Comparison of ENCODE assay signal across 9 cellular contexts in the genomic region with DNA sequence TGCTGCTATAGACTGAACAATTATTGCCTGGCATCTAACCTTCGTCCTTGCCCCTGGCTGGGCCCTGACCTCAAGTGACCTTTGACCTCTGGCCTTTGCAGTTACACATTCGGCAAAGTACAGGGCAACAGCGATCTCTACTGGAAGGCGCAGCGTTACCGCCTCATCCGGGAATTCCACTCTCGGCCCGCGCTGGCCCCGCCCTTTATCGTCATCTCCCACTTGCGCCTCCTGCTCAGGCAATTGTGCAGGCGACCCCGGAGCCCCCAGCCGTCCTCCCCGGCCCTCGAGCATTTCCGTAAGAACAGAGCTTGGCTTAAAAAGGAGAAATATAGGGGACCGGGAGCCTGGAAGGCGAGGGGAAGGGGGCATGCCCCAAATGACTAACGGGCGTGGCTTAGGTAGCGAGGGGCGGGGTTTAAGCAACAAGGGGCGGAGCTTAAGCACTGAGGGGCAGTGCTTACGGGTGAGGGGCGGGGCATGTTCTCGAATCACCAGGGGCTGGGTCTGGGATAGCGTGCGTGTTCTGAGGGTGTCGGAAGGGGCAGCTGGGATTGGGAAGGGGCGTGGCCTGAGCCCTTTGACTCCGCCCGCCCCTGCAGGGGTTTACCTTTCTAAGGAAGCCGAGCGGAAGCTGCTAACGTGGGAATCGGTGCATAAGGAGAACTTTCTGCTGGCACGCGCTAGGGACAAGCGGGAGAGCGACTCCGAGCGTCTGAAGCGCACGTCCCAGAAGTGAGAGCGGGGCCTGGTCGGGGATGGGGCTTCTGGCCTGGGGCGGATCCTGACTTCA. TPM values are rescaled to one million over a fixed set of nuclear protein-coding genes. Genes with fewer than 3 reads are reported as not detected.
DNase-seq lines count a peak whose midpoint lies in the region; ATAC-seq and TF ChIP-seq lines count a peak whose summit lies in the region.
"Had no signal": no experiment of that assay in that cellular context is flagged by ENCODE, and none has a peak within 500 bp of the region (broad histone marks: within the 10 kb centered on the region; RNA-seq: fewer than 3 reads in every experiment).

No MANE protein-coding gene starts in this region.

- no peak overlapping the region for H3K9ac ChIP-seq in colonic mucosa (ENCODE audit: low read depth in 2 of 2, low read length in 2 of 2)
- H3K9ac ChIP-seq: KMS-11 had no signal

- peak; percentile 96 for DNase-seq in A673 (ENCODE audit: low spot score)
- peak; percentile 23 for DNase-seq in T follicular helper cell (ENCODE audit: low read depth)
- DNase-seq in colonic mucosa = peak; percentile 35
- no peak for DNase-seq in NCI-H187 treated with DMSO at 0.1 percent for 48 hours (lab: John Stamatoyannopoulos, UW)
- no peak for DNase-seq in NCI-H345 treated with DMSO at 0.1 percent for 48 hours (lab: John Stamatoyannopoulos, UW; ENCODE audit: unreplicated experiment)
- DNase-seq in AG08395 (ENCODE audit: low spot score) = no peak

- ATAC-seq in HG03045 (IDR thresholded peaks at IDR 0.05; ENCODE audit: unreplicated experiment) = no peak

- no TSS peak for BruUV-seq in A673 (replicated peaks; lab: Mats Ljungman, UMichigan)

- H3K27me3 ChIP-seq in A673 (replicated peaks; ENCODE audit: insufficient read depth, low read depth, low read length, poor library complexity) = no peaks in the 10 kb centered on the region
- H3K27me3 ChIP-seq in colonic mucosa = no peaks in the 10 kb centered on the region
- H3K27me3 ChIP-seq in muscle layer of duodenum (ENCODE audit: low read depth, low read length) = no peaks in the 10 kb centered on the region

- CTCF ChIA-PET in A673 (lab: Charles Lee) = interaction anchor here (0.8 to 1.5 kb wide), 5 partner anchors 11 to 211 kb away, joined by 3 to 10 read pairs (median 4); no protein-coding TSS in a partner anchor

- H3K27ac ChIP-seq in A673 (ENCODE audit: low read depth, low read length, poor library complexity, severe bottlenecking) = peak overlapping the region; percentile 99
- H3K27ac ChIP-seq in colonic mucosa = no peak overlapping the region
- H3K27ac ChIP-seq in muscle layer of duodenum (ENCODE audit: low read length) = no peak overlapping the region
- H3K27ac ChIP-seq: KMS-11 had no signal

- no peaks in the 10 kb centered on the region for H3K9me3 ChIP-seq in A673 (ENCODE audit: low read depth, low read length, poor library complexity, severe bottlenecking)
- no peaks in the 10 kb centered on the region for H3K9me3 ChIP-seq in colonic mucosa
- H3K9me3 ChIP-seq in muscle layer of duodenum (ENCODE audit: control insufficient read depth in 1 of 2, low read length in 2 of 2) = no peaks in the 10 kb centered on the region

- H3K36me3 ChIP-seq in A673 (ENCODE audit: insufficient read depth, low read length, poor library complexity, severe bottlenecking) (peaks cover 33% of the 10 kb centered on the region), colonic mucosa (peaks cover 9% of the 10 kb centered on the region), muscle layer of duodenum (ENCODE audit: control insufficient read depth in 1 of 2, insufficient read depth in 2 of 2, low read length in 2 of 2) (peaks cover 13% of the 10 kb centered on the region in 2 donors)

- H3K4me3 ChIP-seq in A673 (ENCODE audit: low read depth, low read length, poor library complexity, severe bottlenecking) (peak overlapping the region; percentile 67), colonic mucosa (no peak overlapping the region), muscle layer of duodenum (ENCODE audit: low read depth in 1 of 2, low read length in 2 of 2) (peak overlapping the region; percentile 7 to 42)

- H3K4me1 ChIP-seq in A673 (ENCODE audit: insufficient read depth, low read length, poor library complexity, severe bottlenecking) (peaks cover 32% of the 10 kb centered on the region), colonic mucosa (no peaks in the 10 kb centered on the region), muscle layer of duodenum (ENCODE audit: control insufficient read depth in 1 of 2, insufficient read depth in 2 of 2, low read length in 2 of 2) (peaks cover 0 to 5% of the 10 kb centered on the region in 2 donors)

- POLR2A ChIA-PET in A673 (lab: Charles Lee; ENCODE audit: low non-redundant PET) = interaction anchor here (0.6 to 0.7 kb wide), 3 partner anchors 34 to 341 kb away, joined by 3 to 6 read pairs (median 5); partner anchors contain the start of gene RUVBL2

- TF ChIP-seq CTCF in A673 (conservative IDR thresholded peaks at IDR 0.05; ENCODE audit: low read depth, low read length) (0 out of 2 replicates have a peak, but pooled peaks have one; percentile 12), colonic mucosa (IDR thresholded peaks at IDR 0.05) (no peak)

- intact Hi-C loops in A673 (cut with micrococcal nuclease; ENCODE audit: unreplicated experiment) (loop anchor here (5.0 kb wide), 2 partner anchors 98 to 218 kb away; partner anchors contain the start of genes GYS1, LIN7B and RUVBL2), colonic mucosa (cut with DNase I) (no loop called here)

RNA-seq across cellular contexts. Expression of gene TRPM4, which starts 52.7 kb away (rescaled TPM):
- total RNA-seq in A673 (2021) (107 and 116 TPM in 2 replicates), colonic mucosa (100 to 1,000 TPM; 175 to 307 TPM)

RNA-seq across cellular contexts. Expression of gene HRC, which starts 55.1 kb away (rescaled TPM):
- total RNA-seq in A673 (2021) (not detected in 2 replicates), colonic mucosa (1 to 10 TPM in 1 of 2 donors, under 1 TPM in 1; 0.53 to 1.8 TPM)

Comparison
In these comparisons a context has a peak if more than half of its experiments do, and no peak if none do; other contexts are left out.
1. DNase-seq: peak in A673 (single experiment), T follicular helper cell (single experiment) and colonic mucosa (single experiment); none in NCI-H187 treated with DMSO at 0.1 percent for 48 hours (single experiment), NCI-H345 treated with DMSO at 0.1 percent for 48 hours (single experiment) and AG08395 (single experiment).